ENCODE assay signal across 12 cellular contexts in the genomic region with DNA sequence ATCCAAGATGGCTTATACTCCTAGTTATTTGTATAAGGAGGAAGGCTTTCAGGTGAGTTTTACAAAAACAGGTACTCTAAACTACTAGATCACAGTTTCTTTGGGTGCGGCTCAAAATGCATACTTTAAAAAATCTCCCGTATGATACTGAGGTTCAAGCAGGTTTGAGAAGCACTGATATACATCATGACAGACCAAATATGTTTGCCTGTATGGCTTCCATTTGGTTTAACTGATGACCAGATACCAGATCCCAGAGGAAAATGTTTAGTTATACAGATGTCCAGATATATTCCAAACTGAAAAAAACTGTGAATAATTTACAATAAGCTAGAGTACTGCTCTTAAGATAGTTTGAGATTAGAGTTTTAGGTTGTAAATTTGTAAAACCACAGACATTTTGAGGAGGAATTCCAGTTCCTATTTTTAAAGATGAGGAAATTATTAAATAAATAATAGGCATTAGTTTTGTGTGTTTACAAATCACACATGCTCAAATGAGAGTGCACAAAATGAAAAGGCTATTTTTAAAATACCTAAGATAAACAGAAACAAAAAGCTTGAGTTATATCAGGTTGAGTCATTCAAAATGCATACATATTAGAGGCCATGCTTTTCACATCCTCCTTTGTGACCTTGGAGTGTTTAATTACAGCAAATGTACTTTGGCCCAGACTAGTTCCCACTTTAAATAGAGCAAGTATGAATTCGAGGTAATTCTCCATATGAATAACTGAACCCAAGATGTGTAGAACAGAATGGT.
A peak's percentile ranks its signal among the peaks of the same experiment; 100 is the strongest.
DNase-seq lines count a peak whose midpoint lies in the region; ATAC-seq and TF ChIP-seq lines count a peak whose summit lies in the region.
"Had no signal": no experiment of that assay in that cellular context is flagged by ENCODE, and none has a peak within 500 bp of the region (broad histone marks: within the 10 kb centered on the region; RNA-seq: fewer than 3 reads in every experiment).

No MANE protein-coding gene starts in this region.

- no peak for ATAC-seq in HG02981 (IDR thresholded peaks at IDR 0.05; ENCODE audit: unreplicated experiment)

- H3K79me2 ChIP-seq in GM23248 (ENCODE audit: insufficient read depth): peaks cover 100% of the 10 kb centered on the region

- in situ Hi-C loops in GM23248 (cut with MboI): no loop called here

- no peak overlapping the region for H3K9ac ChIP-seq in GM23248

- WGBS in GM23248 (ENCODE audit: low coverage in 1 of 2, low lambda C conversion rate in 2 of 2, missing lambda C conversion rate in 2 of 2), 2 experiments: 89 to 91% methylated on average over 3 of the region's 3 CpGs

- H3K9me3 ChIP-seq in GM23248 (ENCODE audit: low read depth) (no peaks in the 10 kb centered on the region), SJCRH30 (replicated peaks) (no peaks in the 10 kb centered on the region; the same call in 1 of the 2 replicates), right atrium auricular region (no peaks in the 10 kb centered on the region)
- H3K9me3 ChIP-seq: ascending aorta had no signal

- H2AFZ ChIP-seq in GM23248: no peak overlapping the region

- H4K20me1 ChIP-seq in GM23248 (ENCODE audit: insufficient read depth): peaks cover 15% of the 10 kb centered on the region; the same call in 1 of the 2 replicates

- peak overlapping the region; percentile 32 for H3K4me2 ChIP-seq in GM23248 (ENCODE audit: unreplicated experiment)

- H3K27me3 ChIP-seq in GM23248 (replicated peaks; ENCODE audit: insufficient read depth) (no peaks in the 10 kb centered on the region), SJCRH30 (no peaks in the 10 kb centered on the region), right atrium auricular region (no peaks in the 10 kb centered on the region)
- H3K27me3 ChIP-seq: ascending aorta had no signal

- H3K4me3 ChIP-seq in AG10803 (ENCODE audit: low read length) (no peak overlapping the region), GM23248 (no peak overlapping the region), SJCRH30 (no peak overlapping the region), right atrium auricular region (no peak overlapping the region)
- H3K4me3 ChIP-seq: ascending aorta had no signal

- H3F3A ChIP-seq in GM23248 (ENCODE audit: insufficient read depth): peaks cover 57% of the 10 kb centered on the region

- DNase-seq in AG10803 (ENCODE audit: low read depth) (peak; percentile 27), GM23248 (peak; percentile 39), SJCRH30 (no peak), right atrium auricular region (ENCODE audit: low spot score) (no peak), superior temporal gyrus (ENCODE audit: extremely low spot score) (no peak), foreskin melanocyte (no peak), HuH-7.5 (ENCODE audit: low spot score) (no peak)
- DNase-seq: activated CD4-positive, alpha-beta T cell treated with anti-CD3 and anti-CD28 coated beads, Interleukin-2, amount 50 U/mL, for 1 hour; Karpas-422 had no signal

- H3K9me2 ChIP-seq in GM23248 (ENCODE audit: insufficient read depth): no peaks in the 10 kb centered on the region

- TF ChIP-seq CTCF in AG10803 (conservative IDR thresholded peaks at IDR 0.05; ENCODE audit: low read length) (no peak), right atrium auricular region (IDR thresholded peaks at IDR 0.05) (no peak)

- H3K4me1 ChIP-seq in GM23248 (ENCODE audit: insufficient read depth) (peaks cover 46% of the 10 kb centered on the region), SJCRH30 (peaks cover 38% of the 10 kb centered on the region), right atrium auricular region (peaks cover 0 to 20% of the 10 kb centered on the region in 2 donors)

- 0 out of 2 replicates have a peak, but pooled peaks cover 22% of the 10 kb centered on the region for H3K36me3 ChIP-seq in GM23248 (ENCODE audit: low read depth)
- H3K36me3 ChIP-seq in SJCRH30: no peaks in the 10 kb centered on the region
- no peaks in the 10 kb centered on the region for H3K36me3 ChIP-seq in right atrium auricular region
- H3K36me3 ChIP-seq: ascending aorta had no signal

- H3K27ac ChIP-seq in GM23248: peak overlapping the region; percentile 14; the same call in 1 of the 2 replicates
- peak overlapping the region; percentile 1; the same call in 1 of the 2 replicates for H3K27ac ChIP-seq in SJCRH30
- H3K27ac ChIP-seq in right atrium auricular region: peak overlapping the region; percentile 49 to 74
- H3K27ac ChIP-seq: C4-2B had no signal

Comparison
In these comparisons a context has a peak if more than half of its experiments do, and no peak if none do; other contexts are left out.
1. DNase-seq: peak in AG10803 (single experiment) and GM23248 (single experiment); none in SJCRH30 (0 of 2), right atrium auricular region (single experiment), superior temporal gyrus (single experiment), foreskin melanocyte (single experiment) and HuH-7.5 (single experiment).
2. H3K27ac ChIP-seq: peak in every context shown above with its lines; median percentile 62 in right atrium auricular region; 14 in GM23248; 1 in SJCRH30.